Comparison of ENCODE assay signal across 22 cellular contexts in genomic region chr12:65022960-65023359, GRCh38.
DNase-seq lines count a peak whose midpoint lies in the region; ATAC-seq and TF ChIP-seq lines count a peak whose summit lies in the region.
"Had no signal": no experiment of that assay in that cellular context is flagged by ENCODE, and none has a peak within 500 bp of the region (broad histone marks: within the 10 kb centered on the region; RNA-seq: fewer than 3 reads in every experiment).

No MANE protein-coding gene starts in this region.

- H3K36me3 Mint-ChIP-seq in activated naive CD8-positive, alpha-beta T cell treated with anti-CD3 and anti-CD28 coated beads, Interleukin-2, amount 50 U/mL, for 24 hours (ENCODE audit: low read depth): peaks cover 2% of the 10 kb centered on the region
- H3K36me3 Mint-ChIP-seq in HFFc6 (ENCODE audit: low read depth): no peaks in the 10 kb centered on the region
- H3K36me3 Mint-ChIP-seq: brain, naive B cell had no signal

- H3K27me3 ChIP-seq in HUES48 (ENCODE audit: control insufficient read depth, insufficient read depth, low read length) (no peaks in the 10 kb centered on the region), tibial nerve (no peaks in the 10 kb centered on the region)
- H3K27me3 ChIP-seq: upper lobe of left lung had no signal

- ATAC-seq in activated naive CD8-positive, alpha-beta T cell treated with anti-CD3 and anti-CD28 coated beads, Interleukin-2, amount 50 U/mL, for 24 hours: no peak
- ATAC-seq: heart right ventricle, left cardiac atrium had no signal

- peaks cover 26% of the 10 kb centered on the region for H3K4me1 ChIP-seq in HUES48 (ENCODE audit: control insufficient read depth, insufficient read depth, low read length)
- no peaks in the 10 kb centered on the region for H3K4me1 ChIP-seq in tibial nerve
- H3K4me1 ChIP-seq: heart right ventricle, upper lobe of left lung had no signal

- H3K27ac ChIP-seq in HUES48 (ENCODE audit: low read depth, low read length) (peak overlapping the region; percentile 61), tibial nerve (no peak overlapping the region)
- H3K27ac ChIP-seq: heart right ventricle, upper lobe of left lung had no signal

- H3K9ac ChIP-seq in HUES48 (ENCODE audit: low read depth, low read length): no peak overlapping the region

- H3K9me3 ChIP-seq in HUES48 (ENCODE audit: control insufficient read depth, insufficient read depth, low read length): no peaks in the 10 kb centered on the region
- peaks cover 0 to 12% (median 0%) of the 10 kb centered on the region in 4 donors for H3K9me3 ChIP-seq in tibial nerve
- H3K9me3 ChIP-seq: upper lobe of left lung had no signal

- TF ChIP-seq EP300 in tibial nerve (IDR thresholded peaks at IDR 0.05): no peak

- H3K4me3 ChIP-seq in HUES48 (ENCODE audit: low read depth, low read length) (no peak overlapping the region; the same call in 1 of the 2 replicates), epithelial cell of esophagus (ENCODE audit: low read length) (no peak overlapping the region), tibial nerve (no peak overlapping the region)
- H3K4me3 ChIP-seq: heart right ventricle, upper lobe of left lung had no signal

- H3K4me3 Mint-ChIP-seq in activated naive CD8-positive, alpha-beta T cell treated with anti-CD3 and anti-CD28 coated beads, Interleukin-2, amount 50 U/mL, for 24 hours: no peak overlapping the region
- no peak overlapping the region for H3K4me3 Mint-ChIP-seq in HFFc6
- H3K4me3 Mint-ChIP-seq: brain, naive B cell had no signal

- H3K36me3 ChIP-seq in HUES48 (ENCODE audit: control insufficient read depth, insufficient read depth, low read length) (no peaks in the 10 kb centered on the region), tibial nerve (no peaks in the 10 kb centered on the region)
- H3K36me3 ChIP-seq: heart right ventricle, upper lobe of left lung had no signal

- no peaks in the 10 kb centered on the region for H3K4me1 Mint-ChIP-seq in activated naive CD8-positive, alpha-beta T cell treated with anti-CD3 and anti-CD28 coated beads, Interleukin-2, amount 50 U/mL, for 24 hours
- no peaks in the 10 kb centered on the region for H3K4me1 Mint-ChIP-seq in HFFc6 (ENCODE audit: low read depth)
- H3K4me1 Mint-ChIP-seq: brain, naive B cell had no signal

- peaks cover 4% of the 10 kb centered on the region for H3K27me3 Mint-ChIP-seq in activated naive CD8-positive, alpha-beta T cell treated with anti-CD3 and anti-CD28 coated beads, Interleukin-2, amount 50 U/mL, for 24 hours
- H3K27me3 Mint-ChIP-seq in HFFc6 (ENCODE audit: insufficient read depth): peaks cover 19% of the 10 kb centered on the region

- no peak for TF ChIP-seq CTCF in epithelial cell of esophagus (IDR thresholded peaks at IDR 0.05; ENCODE audit: insufficient read depth, low read depth, low read length, missing control alignments)
- TF ChIP-seq CTCF in HFFc6 (IDR thresholded peaks at IDR 0.05): no peak
- TF ChIP-seq CTCF in tibial nerve (IDR thresholded peaks at IDR 0.05): no peak

- DNase-seq in DMS53 treated with DMSO at 0.1 percent for 48 hours (lab: John Stamatoyannopoulos, UW; ENCODE audit: unreplicated experiment) (peak; percentile 10), NCI-H2171 treated with DMSO at 0.1 percent for 48 hours (lab: John Stamatoyannopoulos, UW) (peak; percentile 16), epithelial cell of esophagus (ENCODE audit: low read depth) (peak; percentile 46), NCI-H1694 treated with DMSO at 0.1 percent for 48 hours (lab: John Stamatoyannopoulos, UW) (no peak), HFFc6 (no peak), tibial nerve (ENCODE audit: low spot score in 2 of 2) (no peak)
- no peak for DNase-seq in activated naive CD8-positive, alpha-beta T cell treated with anti-CD3 and anti-CD28 coated beads, Interleukin-2, amount 50 U/mL, for 24 hours
- DNase-seq: activated CD4-positive, CD25-positive, alpha-beta regulatory T cell treated with anti-CD3 and anti-CD28 coated beads, Interleukin-2, amount 50 U/mL, for 72 hours; activated gamma-delta T cell; activated T-cell treated with anti-CD3 and anti-CD28 coated beads, Interleukin-2, amount 50 U/mL, for 1 hour; DMS 273 treated with DMSO at 0.1 percent for 48 hours; effector CD4-positive, alpha-beta T cell; erythroblast; heart right ventricle; left cardiac atrium; mesendoderm; naive B cell; NCI-H226; occipital lobe; upper lobe of left lung had no signal

- TF ChIP-seq POLR2A in tibial nerve (IDR thresholded peaks at IDR 0.05): no peak

- H3K27ac Mint-ChIP-seq in activated naive CD8-positive, alpha-beta T cell treated with anti-CD3 and anti-CD28 coated beads, Interleukin-2, amount 50 U/mL, for 24 hours: no peak overlapping the region
- H3K27ac Mint-ChIP-seq in HFFc6: no peak overlapping the region
- H3K27ac Mint-ChIP-seq: brain, naive B cell had no signal

- WGBS in tibial nerve, 2 donors: 31 to 39% methylated on average over 1 of the region's 1 CpG

- peaks cover 4% of the 10 kb centered on the region for H3K9me3 Mint-ChIP-seq in activated naive CD8-positive, alpha-beta T cell treated with anti-CD3 and anti-CD28 coated beads, Interleukin-2, amount 50 U/mL, for 24 hours
- no peaks in the 10 kb centered on the region for H3K9me3 Mint-ChIP-seq in HFFc6

Comparison
In these comparisons a context has a peak if more than half of its experiments do, and no peak if none do; other contexts are left out.
1. DNase-seq: peak in DMS53 treated with DMSO at 0.1 percent for 48 hours (single experiment), NCI-H2171 treated with DMSO at 0.1 percent for 48 hours (single experiment) and epithelial cell of esophagus (single experiment); none in activated naive CD8-positive, alpha-beta T cell treated with anti-CD3 and anti-CD28 coated beads, Interleukin-2, amount 50 U/mL, for 24 hours (single experiment), NCI-H1694 treated with DMSO at 0.1 percent for 48 hours (single experiment), HFFc6 (single experiment) and tibial nerve (0 of 2).